ENCODE assay signal across 8 cellular contexts in genomic region chr12:55926738-55927587, GRCh38. TPM values are rescaled to one million over a fixed set of nuclear protein-coding genes. Genes with fewer than 3 reads are reported as not detected.
DNase-seq lines count a peak whose midpoint lies in the region; ATAC-seq and TF ChIP-seq lines count a peak whose summit lies in the region.

No MANE protein-coding gene starts in this region.

- no peaks in the 10 kb centered on the region for H3K27me3 Mint-ChIP-seq in dendritic cell treated with granulocyte-macrophage colony-stimulating factor and Interleukin-4, amounts not matched to agents 40 ng/mL and 50 ng/mL, for 4 days

- peak overlapping the region; percentile 92 to 96 for H3K27ac ChIP-seq in liver (ENCODE audit: low read depth in 1 of 2, low read length in 2 of 2)

- peaks cover 0 to 6% (median 1%) of the 10 kb centered on the region in 4 donors for H3K36me3 ChIP-seq in liver (ENCODE audit: control insufficient read depth in 4 of 4, insufficient read depth in 3 of 4, low read depth in 1 of 4, low read length in 3 of 4)

- H3K27me3 ChIP-seq in liver (ENCODE audit: control insufficient read depth in 4 of 4, insufficient read depth in 4 of 4, low read length in 3 of 4), result no peaks in the 10 kb centered on the region

- ATAC-seq in GM19328 (IDR thresholded peaks at IDR 0.05; ENCODE audit: unreplicated experiment), result peak; percentile 32
- ATAC-seq in HG03520 (IDR thresholded peaks at IDR 0.05; ENCODE audit: unreplicated experiment), result peak; percentile 44

- intact Hi-C loops in dendritic cell treated with granulocyte-macrophage colony-stimulating factor and Interleukin-4, amounts not matched to agents 40 ng/mL and 50 ng/mL, for 4 days (cut with micrococcal nuclease), result loop anchor here (1.0 to 2.0 kb wide), 4 partner anchors 14 to 110 kb away; partner anchors contain the start of genes DNAJC14 and SARNP

- peak overlapping the region; percentile 84 to 98 (median 95) for H3K4me3 ChIP-seq in liver (ENCODE audit: low read depth in 1 of 3, low read length in 3 of 3)

- no peaks in the 10 kb centered on the region for H3K9me3 ChIP-seq in liver (ENCODE audit: control insufficient read depth in 4 of 4, low read length in 3 of 4)

- H3K27ac Mint-ChIP-seq in dendritic cell treated with granulocyte-macrophage colony-stimulating factor and Interleukin-4, amounts not matched to agents 40 ng/mL and 50 ng/mL, for 4 days, result peak overlapping the region; percentile 99

- under 1% methylated on average over 42 of the region's 42 CpGs for WGBS in liver

- peak overlapping the region; percentile 95 for H3K4me3 Mint-ChIP-seq in dendritic cell treated with granulocyte-macrophage colony-stimulating factor and Interleukin-4, amounts not matched to agents 40 ng/mL and 50 ng/mL, for 4 days

- TF ChIP-seq CTCF in liver (IDR thresholded peaks at IDR 0.05; ENCODE audit: low read depth, low read length, missing input control), result peak; percentile 34

- peak in 1 of 2 donors; percentile 39 for TF ChIP-seq RAD21 in liver (IDR thresholded peaks at IDR 0.05)

- peaks cover 71% of the 10 kb centered on the region for H3K4me1 Mint-ChIP-seq in dendritic cell treated with granulocyte-macrophage colony-stimulating factor and Interleukin-4, amounts not matched to agents 40 ng/mL and 50 ng/mL, for 4 days (ENCODE audit: low read depth)

- peaks cover 61% of the 10 kb centered on the region for H3K36me3 Mint-ChIP-seq in dendritic cell treated with granulocyte-macrophage colony-stimulating factor and Interleukin-4, amounts not matched to agents 40 ng/mL and 50 ng/mL, for 4 days (ENCODE audit: low read depth)

- no peaks in the 10 kb centered on the region for H3K9me3 Mint-ChIP-seq in dendritic cell treated with granulocyte-macrophage colony-stimulating factor and Interleukin-4, amounts not matched to agents 40 ng/mL and 50 ng/mL, for 4 days

- DNase-seq in C1 segment of cervical spinal cord (lab: John Stamatoyannopoulos, UW), result peak; percentile 61 to 94 (median 86)
- DNase-seq in NCI-H69 (lab: John Stamatoyannopoulos, UW), result peak; percentile 96
- DNase-seq in activated CD4-positive, alpha-beta T cell treated with anti-CD3 and anti-CD28 coated beads, Interleukin-2, amount 50 U/mL, for 1 hour, result peak; percentile 83
- DNase-seq in stimulated activated CD4-positive, alpha-beta T cell treated with anti-CD3 and anti-CD28 coated beads, Interleukin-4, amount 100 ng/mL, for 1 hour, result peak; percentile 85

- peaks cover 5 to 30% (median 24%) of the 10 kb centered on the region in 4 donors for H3K4me1 ChIP-seq in liver (ENCODE audit: control insufficient read depth in 4 of 4, insufficient read depth in 4 of 4, low read length in 3 of 4)

- peak overlapping the region; percentile 83 to 97 for H3K9ac ChIP-seq in liver (ENCODE audit: low read depth in 1 of 2, low read length in 2 of 2)

TF ChIP-seq in liver, 16 proteins besides CTCF, POLR2A, EP300 and RAD21:
- TF ChIP-seq TAF1 (conservative IDR thresholded peaks at IDR 0.05) (no peak), REST (IDR thresholded peaks at IDR 0.05) (peak; percentile 29), RXRA (IDR thresholded peaks at IDR 0.05) (peak in 1 of 2 donors; percentile 6), SP1 (IDR thresholded peaks at IDR 0.05) (peak; percentile 25), JUND (IDR thresholded peaks at IDR 0.05) (no peak), FOXA1 (IDR thresholded peaks at IDR 0.05) (no peak), YY1 (IDR thresholded peaks at IDR 0.05) (peak; percentile 98), FOXA2 (IDR thresholded peaks at IDR 0.05) (no peak), MAX (IDR thresholded peaks at IDR 0.05) (peak; percentile 71), HNF4A (conservative IDR thresholded peaks at IDR 0.05) (no peak), GABPA (IDR thresholded peaks at IDR 0.05 in 1 of 2, conservative IDR thresholded peaks at IDR 0.05 in 1 of 2) (peak; percentile 86 to 94), ATF3 (IDR thresholded peaks at IDR 0.05) (no peak), EGR1 (IDR thresholded peaks at IDR 0.05; ENCODE audit: low read depth in 2 of 2) (no peak), NR2F2 (IDR thresholded peaks at IDR 0.05) (peak; percentile 10), HNF4G (IDR thresholded peaks at IDR 0.05) (no peak)
- TF ChIP-seq, protein P1, sequence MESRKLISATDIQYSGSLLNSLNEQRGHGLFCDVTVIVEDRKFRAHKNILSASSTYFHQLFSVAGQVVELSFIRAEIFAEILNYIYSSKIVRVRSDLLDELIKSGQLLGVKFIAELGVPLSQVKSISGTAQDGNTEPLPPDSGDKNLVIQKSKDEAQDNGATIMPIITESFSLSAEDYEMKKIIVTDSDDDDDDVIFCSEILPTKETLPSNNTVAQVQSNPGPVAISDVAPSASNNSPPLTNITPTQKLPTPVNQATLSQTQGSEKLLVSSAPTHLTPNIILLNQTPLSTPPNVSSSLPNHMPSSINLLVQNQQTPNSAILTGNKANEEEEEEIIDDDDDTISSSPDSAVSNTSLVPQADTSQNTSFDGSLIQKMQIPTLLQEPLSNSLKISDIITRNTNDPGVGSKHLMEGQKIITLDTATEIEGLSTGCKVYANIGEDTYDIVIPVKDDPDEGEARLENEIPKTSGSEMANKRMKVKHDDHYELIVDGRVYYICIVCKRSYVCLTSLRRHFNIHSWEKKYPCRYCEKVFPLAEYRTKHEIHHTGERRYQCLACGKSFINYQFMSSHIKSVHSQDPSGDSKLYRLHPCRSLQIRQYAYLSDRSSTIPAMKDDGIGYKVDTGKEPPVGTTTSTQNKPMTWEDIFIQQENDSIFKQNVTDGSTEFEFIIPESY (IDR thresholded peaks at IDR 0.05), result peak; percentile 42

RNA-seq across cellular contexts. Expression of gene PYM1, which starts 0.7 kb away (rescaled TPM):
- 10 to 100 TPM; 16.7 to 21.0 TPM for total RNA-seq in liver
- polyA plus RNA-seq in liver, result 10 to 100 TPM; 21.6 to 29.4 TPM

RNA-seq across cellular contexts. Expression of gene DGKA, which starts 4.0 kb away (rescaled TPM):
- total RNA-seq in liver, result 10 to 100 TPM in 1 of 2 donors, 1 to 10 TPM in 1; 6.9 to 10.5 TPM
- polyA plus RNA-seq in liver, result 1 to 10 TPM; 2.1 to 3.3 TPM

RNA-seq across cellular contexts. Expression of gene PMEL, which starts 38.9 kb away (rescaled TPM):
- total RNA-seq in liver, result 1 to 10 TPM; 1.1 to 4.5 TPM
- 1 to 10 TPM; 2.1 to 2.7 TPM for polyA plus RNA-seq in liver

RNA-seq across cellular contexts. Expression of gene CDK2, which starts 39.7 kb away (rescaled TPM):
- 10 to 100 TPM in 1 of 2 donors, 1 to 10 TPM in 1; 8.6 to 22.6 TPM for total RNA-seq in liver
- polyA plus RNA-seq in liver, result 1 to 10 TPM; 5.1 to 7.3 TPM

RNA-seq across cellular contexts. Expression of gene RAB5B, which starts 46.9 kb away (rescaled TPM):
- 10 to 100 TPM; 40.7 to 44.0 TPM for total RNA-seq in liver
- 10 to 100 TPM; 20.7 to 36.0 TPM for polyA plus RNA-seq in liver

Comparison
In these comparisons a context has a peak if more than half of its experiments do, and no peak if none do; other contexts are left out.
1. Peak in every context shown above with its lines: DNase-seq, ATAC-seq, H3K4me3 ChIP-seq and H3K27ac ChIP-seq.